Comparison of ENCODE assay signal across 15 cellular contexts in the genomic region with DNA sequence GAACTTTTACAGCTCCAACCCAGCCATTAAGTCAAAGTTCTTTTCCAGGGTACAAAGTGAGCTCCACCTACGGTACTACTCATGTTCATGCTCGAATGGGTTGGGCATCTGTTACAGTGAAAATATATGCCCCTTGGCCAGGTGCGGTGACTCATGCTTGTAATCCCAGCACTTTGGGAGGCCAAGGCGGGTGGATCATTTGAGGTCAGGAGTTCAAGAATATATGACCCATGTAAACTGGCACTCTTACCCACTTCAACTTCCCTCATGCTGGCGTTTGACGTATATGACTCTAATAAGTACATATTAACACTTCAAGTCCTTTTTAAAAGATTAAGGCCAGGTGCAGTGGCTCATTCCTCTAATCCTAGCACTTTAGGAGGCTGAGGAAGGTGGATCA.
DNase-seq lines count a peak whose midpoint lies in the region; ATAC-seq and TF ChIP-seq lines count a peak whose summit lies in the region.
"Had no signal": no experiment of that assay in that cellular context is flagged by ENCODE, and none has a peak within 500 bp of the region (broad histone marks: within the 10 kb centered on the region; RNA-seq: fewer than 3 reads in every experiment).

No MANE protein-coding gene starts in this region.

- ATAC-seq in HG03460 (IDR thresholded peaks at IDR 0.05; ENCODE audit: unreplicated experiment) (no peak), GM19351 (IDR thresholded peaks at IDR 0.05; ENCODE audit: unreplicated experiment) (no peak)
- ATAC-seq: activated naive CD8-positive, alpha-beta T cell treated with anti-CD3 and anti-CD28 coated beads, Interleukin-2, amount 50 U/mL, for 24 hours; pancreas had no signal

- DNase-seq in DMS79 (lab: John Stamatoyannopoulos, UW) (peak; percentile 89), SHP77 treated with DMSO at 0.1 percent for 48 hours (lab: John Stamatoyannopoulos, UW) (peak; percentile 91), left kidney (ENCODE audit: low read depth, low spot score) (peak; percentile 25), HuH-7 (ENCODE audit: low spot score) (no peak), NCI-H774 (lab: John Stamatoyannopoulos, UW) (no peak)
- DNase-seq: activated CD4-positive, CD25-positive, alpha-beta regulatory T cell; activated naive CD8-positive, alpha-beta T cell treated with anti-CD3 and anti-CD28 coated beads, Interleukin-2, amount 50 U/mL, for 24 hours; effector CD4-positive, alpha-beta T cell; naive B cell; NCI-H446 treated with DMSO at 0.1 percent for 48 hours; pancreas; stimulated activated CD4-positive, alpha-beta T cell treated with anti-CD3 and anti-CD28 coated beads, Interleukin-4, amount 100 ng/mL, for 4 hours had no signal

- TF ChIP-seq RAD21 in Ishikawa (IDR thresholded peaks at IDR 0.05; ENCODE audit: low read depth) = no peak

- peak; percentile 76 for TF ChIP-seq EP300 in Ishikawa (IDR thresholded peaks at IDR 0.05; ENCODE audit: borderline replicate concordance)

TF ChIP-seq in Ishikawa, 13 proteins besides CTCF, POLR2A, EP300 and RAD21:
- TF ChIP-seq FOXM1 (IDR thresholded peaks at IDR 0.05; ENCODE audit: borderline replicate concordance, low read depth) = no peak
- no peak for TF ChIP-seq CEBPB (IDR thresholded peaks at IDR 0.05)
- TF ChIP-seq, protein P1, sequence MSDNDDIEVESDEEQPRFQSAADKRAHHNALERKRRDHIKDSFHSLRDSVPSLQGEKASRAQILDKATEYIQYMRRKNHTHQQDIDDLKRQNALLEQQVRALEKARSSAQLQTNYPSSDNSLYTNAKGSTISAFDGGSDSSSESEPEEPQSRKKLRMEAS (IDR thresholded peaks at IDR 0.05) = peak; percentile 24; the same call in 1 of the 2 replicates
- 0 out of 2 replicates have a peak, but pooled peaks have one; percentile 15 for TF ChIP-seq CREB1 (IDR thresholded peaks at IDR 0.05; ENCODE audit: low read depth)
- peak; percentile 73 for TF ChIP-seq NFIC (IDR thresholded peaks at IDR 0.05)
- TF ChIP-seq TCF12 (IDR thresholded peaks at IDR 0.05; ENCODE audit: low read depth) = peak; percentile 96
- TF ChIP-seq TEAD4 (IDR thresholded peaks at IDR 0.05) = peak; percentile 61

Comparison
In these comparisons a context has a peak if more than half of its experiments do, and no peak if none do; other contexts are left out.
1. DNase-seq: peak in DMS79 (single experiment), SHP77 treated with DMSO at 0.1 percent for 48 hours (single experiment) and left kidney (single experiment); none in HuH-7 (single experiment) and NCI-H774 (single experiment).